In genomic region chr6:30703821-30704220, GRCh38 we compare ENCODE assay signal across 13 cellular contexts.
"Had no signal": no experiment of that assay in that cellular context is flagged by ENCODE, and none has a peak within 500 bp of the region (broad histone marks: within the 10 kb centered on the region; RNA-seq: fewer than 3 reads in every experiment).

No MANE protein-coding gene starts in this region.

- H3K27ac ChIP-seq: epithelial cell of prostate, heart left ventricle, pancreas, tibial artery, vagina had no signal

- H3K27me3 ChIP-seq: heart left ventricle, pancreas, tibial artery, vagina had no signal

- H3K4me1 ChIP-seq: tibial artery, vagina had no signal

- H3K36me3 ChIP-seq: pancreas had no signal

- H3K4me3 ChIP-seq: heart left ventricle, pancreas, tibial artery, vagina had no signal

- H3K9me3 ChIP-seq: heart left ventricle, pancreas, tibial artery, vagina had no signal

- DNase-seq: activated CD4-positive, alpha-beta T cell treated with anti-CD3 and anti-CD28 coated beads, Interleukin-2, amount 50 U/mL, for 1 hour; activated CD8-positive, alpha-beta memory T cell treated with anti-CD3 and anti-CD28 coated beads for 24 hours; activated naive CD4-positive, alpha-beta T cell treated with anti-CD3 and anti-CD28 coated beads for 36 hours; central memory CD4-positive, alpha-beta T cell; cortex of kidney; effector CD8-positive, alpha-beta T cell; heart left ventricle; left colon; mammary epithelial cell had no signal
